Comparison of ENCODE assay signal across 7 cellular contexts in genomic region chr17:68398731-68399637, GRCh38. TPM values are rescaled to one million over a fixed set of nuclear protein-coding genes. Genes with fewer than 3 reads are reported as not detected.
DNase-seq lines count a peak whose midpoint lies in the region; ATAC-seq and TF ChIP-seq lines count a peak whose summit lies in the region.

No MANE protein-coding gene starts in this region.

- H3K27me3 Mint-ChIP-seq in immature natural killer cell (ENCODE audit: low read depth in 3 of 3): peaks cover 0 to 4% (median 1%) of the 10 kb centered on the region in 3 donors
- H3K27me3 Mint-ChIP-seq in stimulated activated naive B cell treated with anti-CD40 and anti-IgM and Interleukin-4, amounts not matched to agents 10 μg/mL and 1 μg/mL and 100 μg/mL, for 72 hours: no peaks in the 10 kb centered on the region

- H3K4me1 ChIP-seq in PC-3 (ENCODE audit: insufficient read depth, low read length): peaks cover 5% of the 10 kb centered on the region; the same call in 1 of the 2 replicates

- H2AFZ ChIP-seq in PC-3 (ENCODE audit: low read length): peak overlapping the region; percentile 17; the same call in 1 of the 2 replicates

- H3K36me3 Mint-ChIP-seq in immature natural killer cell: peaks cover 23 to 34% (median 25%) of the 10 kb centered on the region in 3 donors
- H3K36me3 Mint-ChIP-seq in stimulated activated naive B cell treated with anti-CD40 and anti-IgM and Interleukin-4, amounts not matched to agents 10 μg/mL and 1 μg/mL and 100 μg/mL, for 72 hours: peaks cover 11 to 13% of the 10 kb centered on the region in 2 donors

- BruUV-seq in PC-3 (replicated peaks; lab: Mats Ljungman, UMichigan): no TSS peak

- no peaks in the 10 kb centered on the region for H3K9me2 ChIP-seq in PC-3 (replicated peaks; ENCODE audit: low read length)

- POLR2A ChIA-PET in PC-3 (lab: Charles Lee; ENCODE audit: unreplicated experiment): no interaction called here

- no peaks in the 10 kb centered on the region for H3K36me3 ChIP-seq in PC-3 (ENCODE audit: low read depth, low read length)

- peak; percentile 98 for ATAC-seq in PC-3
- ATAC-seq in stimulated activated naive B cell treated with anti-CD40 and anti-IgM and Interleukin-4, amounts not matched to agents 10 μg/mL and 1 μg/mL and 100 μg/mL, for 72 hours (replicated peaks): peak; percentile 55

- peak; percentile 69 for DNase-seq in Daoy (ENCODE audit: low read depth)
- DNase-seq in GM20000 (ENCODE audit: low spot score): peak; percentile 82
- peak; percentile 83 for DNase-seq in HPDE6-E6E7 (ENCODE audit: extremely low spot score)
- DNase-seq in PC-3: peak; percentile 89
- DNase-seq in astrocyte of the spinal cord (ENCODE audit: low read depth, low spot score): peak; percentile 76
- DNase-seq in immature natural killer cell: peak; percentile 52 to 63 (median 56)
- DNase-seq in stimulated activated naive B cell treated with anti-CD40 and anti-IgM and Interleukin-4, amounts not matched to agents 10 μg/mL and 1 μg/mL and 100 μg/mL, for 72 hours: peak; percentile 23

- no peaks in the 10 kb centered on the region for H3K79me2 ChIP-seq in PC-3 (ENCODE audit: low read length)

- CTCF ChIA-PET in PC-3 (lab: Charles Lee): interaction anchor here (0.5 to 1.3 kb wide), 17 partner anchors 13 to 236 kb away, joined by 3 to 15 read pairs (median 4); no protein-coding TSS in a partner anchor

- no peaks in the 10 kb centered on the region for H4K20me1 ChIP-seq in PC-3 (ENCODE audit: low read length)

- TF ChIP-seq CTCF in GM20000 (IDR thresholded peaks at IDR 0.05; ENCODE audit: extremely low read depth, missing control alignments): peak; percentile 80
- peak; percentile 99 for TF ChIP-seq CTCF in PC-3 (conservative IDR thresholded peaks at IDR 0.05; ENCODE audit: low read depth, low read length)
- peak; percentile 90 for TF ChIP-seq CTCF in astrocyte of the spinal cord (IDR thresholded peaks at IDR 0.05; ENCODE audit: low read depth, low read length)

- no peaks in the 10 kb centered on the region for H3K27me3 ChIP-seq in PC-3 (ENCODE audit: low read length)

- H3K9ac ChIP-seq in PC-3 (ENCODE audit: low read length): peak overlapping the region; percentile 13; the same call in 1 of the 2 replicates

- peaks cover 18 to 24% of the 10 kb centered on the region in 2 donors for H3K4me1 Mint-ChIP-seq in immature natural killer cell
- peaks cover 16 to 38% of the 10 kb centered on the region in 2 donors for H3K4me1 Mint-ChIP-seq in stimulated activated naive B cell treated with anti-CD40 and anti-IgM and Interleukin-4, amounts not matched to agents 10 μg/mL and 1 μg/mL and 100 μg/mL, for 72 hours

- peak overlapping the region; percentile 36 to 71 (median 64) for H3K4me3 Mint-ChIP-seq in immature natural killer cell
- H3K4me3 Mint-ChIP-seq in stimulated activated naive B cell treated with anti-CD40 and anti-IgM and Interleukin-4, amounts not matched to agents 10 μg/mL and 1 μg/mL and 100 μg/mL, for 72 hours: peak overlapping the region in 1 of 2 donors; percentile 25

- H3K4me3 ChIP-seq in PC-3 (ENCODE audit: low read length) (no peak overlapping the region), astrocyte of the spinal cord (ENCODE audit: low read depth, low read length) (no peak overlapping the region)

- H3K4me2 ChIP-seq in PC-3 (ENCODE audit: low read length): peak overlapping the region; percentile 23

- intact Hi-C loops in PC-3 (cut with micrococcal nuclease): loop anchor here (1.0 kb wide), 1 partner anchor 136 kb away; no protein-coding TSS in a partner anchor

- in situ Hi-C loops in astrocyte of the spinal cord (cut with HindIII; ENCODE audit: low sequenced_read_pairs): no loop called here

- H3K9me3 Mint-ChIP-seq in immature natural killer cell: peaks cover 0 to 6% (median 2%) of the 10 kb centered on the region in 6 donors
- peaks cover 5 to 7% of the 10 kb centered on the region in 2 donors for H3K9me3 Mint-ChIP-seq in stimulated activated naive B cell treated with anti-CD40 and anti-IgM and Interleukin-4, amounts not matched to agents 10 μg/mL and 1 μg/mL and 100 μg/mL, for 72 hours

- peak overlapping the region; percentile 6; the same call in 1 of the 2 replicates for H3K27ac ChIP-seq in PC-3 (ENCODE audit: low read length)

- H3K27ac Mint-ChIP-seq in immature natural killer cell: peak overlapping the region; percentile 62 to 82 (median 72)
- H3K27ac Mint-ChIP-seq in stimulated activated naive B cell treated with anti-CD40 and anti-IgM and Interleukin-4, amounts not matched to agents 10 μg/mL and 1 μg/mL and 100 μg/mL, for 72 hours: peak overlapping the region; percentile 86

- no peaks in the 10 kb centered on the region for H3K9me3 ChIP-seq in PC-3 (ENCODE audit: low read length)

- no peaks in the 10 kb centered on the region for H3F3A ChIP-seq in PC-3 (ENCODE audit: low read length, unreplicated experiment)

RNA-seq across cellular contexts. Expression of gene WIPI1, which starts 58.3 kb away (rescaled TPM):
- 13.4 and 33.7 TPM in 2 replicates for total RNA-seq in Daoy (2014; rRNA removed; shearing (Covaris generic))
- 19.6 and 20.2 TPM in 2 replicates for total RNA-seq in PC-3 (2014; rRNA removed)
- polyA plus RNA-seq in immature natural killer cell: 10 to 100 TPM; 21.1 to 43.4 (median 30.0) TPM

Comparison
In these comparisons a context has a peak if more than half of its experiments do, and no peak if none do; other contexts are left out.
1. DNase-seq: peak in every context shown above with its lines; median percentile 89 in PC-3; 83 in HPDE6-E6E7; 82 in GM20000; 76 in astrocyte of the spinal cord; 69 in Daoy; 56 in immature natural killer cell; 23 in stimulated activated naive B cell treated with anti-CD40 and anti-IgM and Interleukin-4, amounts not matched to agents 10 μg/mL and 1 μg/mL and 100 μg/mL, for 72 hours.